Comparison of ENCODE assay signal across 12 cellular contexts in genomic region chr2:104487381-104487780, GRCh38.
"Had no signal": no experiment of that assay in that cellular context is flagged by ENCODE, and none has a peak within 500 bp of the region (broad histone marks: within the 10 kb centered on the region; RNA-seq: fewer than 3 reads in every experiment).

No MANE protein-coding gene starts in this region.

- ATAC-seq: activated CD4-positive, CD25-positive, alpha-beta regulatory T cell treated with anti-CD3 and anti-CD28 coated beads, Interleukin-2, amount 50 U/mL, for 24 hours; body of pancreas had no signal

- DNase-seq: activated CD4-positive, alpha-beta T cell treated with anti-CD3 and anti-CD28 coated beads, Interleukin-2, amount 50 U/mL, for 4 hours; activated naive CD4-positive, alpha-beta T cell treated with anti-CD3 and anti-CD28 coated beads, Interleukin-2, amount 50 U/mL, for 16 hours; activated T-cell treated with anti-CD3 and anti-CD28 coated beads, Interleukin-2, amount 50 U/mL, for 1 hour; adrenal gland; body of pancreas; erythroblast; hypothalamus; kidney glomerular epithelial cell; ovary; stimulated activated CD4-positive, alpha-beta T cell treated with anti-CD3 and anti-CD28 coated beads, Interleukin-2, amount 100 ng/mL, for 48 hours; stimulated activated naive CD4-positive, alpha-beta T cell treated with Interleukin-2 at 50 U/mL for 16 hours had no signal
